8 cellular contexts compared by ENCODE assay signal in the genomic region with DNA sequence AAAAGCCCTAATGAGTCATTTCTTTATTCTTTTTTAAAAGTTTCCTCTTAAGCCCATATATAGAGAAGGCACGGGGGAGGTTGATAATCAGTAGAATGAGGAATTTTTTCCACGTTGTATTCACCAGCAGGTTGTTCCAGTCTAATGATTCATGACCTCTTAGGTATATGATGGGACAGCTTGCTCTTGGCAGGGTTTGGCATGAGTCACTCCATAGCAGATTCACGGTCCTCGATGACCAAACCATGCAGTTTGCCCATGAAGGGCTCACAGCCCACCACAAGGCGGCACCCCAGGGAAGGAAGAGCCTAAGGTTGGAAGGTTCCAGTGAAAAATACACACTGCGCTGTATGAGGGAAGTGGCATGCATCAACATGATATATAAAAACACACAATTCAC.
DNase-seq lines count a peak whose midpoint lies in the region; TF ChIP-seq lines count a peak whose summit lies in the region.

No MANE protein-coding gene starts in this region.

- no peak overlapping the region for H2AFZ ChIP-seq in OCI-LY7 (ENCODE audit: low read length)

- H3K36me3 ChIP-seq in OCI-LY7 (ENCODE audit: insufficient read depth, low read length) (no peaks in the 10 kb centered on the region), vagina (no peaks in the 10 kb centered on the region)

- H3K4me1 Mint-ChIP-seq in Calu3 (ENCODE audit: low read depth, unreplicated experiment), result peaks cover 38% of the 10 kb centered on the region

- peak; percentile 89 for DNase-seq in Calu3
- DNase-seq in LoVo (ENCODE audit: low spot score), result peak; percentile 63
- DNase-seq in activated CD4-positive, alpha-beta T cell treated with anti-CD3 and anti-CD28 coated beads, Interleukin-2, amount 50 U/mL, for 48 hours, result peak; percentile 55 to 71
- peak; percentile 86 for DNase-seq in fibroblast of peridontal ligament (ENCODE audit: extremely low read depth)
- peak; percentile 31 to 64 (median 34) for DNase-seq in stimulated activated CD4-positive, alpha-beta T cell treated with anti-CD3 and anti-CD28 coated beads, TNF-alpha, amount 100 ng/mL, for 24 hours (ENCODE audit: low read depth in 3 of 3)
- no peak for DNase-seq in NCI-H345 treated with DMSO at 0.1 percent for 48 hours (lab: John Stamatoyannopoulos, UW; ENCODE audit: unreplicated experiment)
- no peak for DNase-seq in OCI-LY7 (ENCODE audit: low spot score)
- no peak for DNase-seq in vagina (ENCODE audit: extremely low spot score in 2 of 2)

- intact Hi-C loops in Calu3 (cut with micrococcal nuclease; ENCODE audit: unreplicated experiment) (loop anchor here (1.0 kb wide), 1 partner anchor 552 kb away; no protein-coding TSS in a partner anchor), OCI-LY7 (cut with micrococcal nuclease; ENCODE audit: unreplicated experiment) (no loop called here), vagina (cut with DNase I) (no loop called here)

- TF ChIP-seq POLR2A in vagina (IDR thresholded peaks at IDR 0.05), result no peak

- no peaks in the 10 kb centered on the region for H4K20me1 ChIP-seq in OCI-LY7 (ENCODE audit: insufficient read depth, low read length)

- no peaks in the 10 kb centered on the region for H3K9me2 ChIP-seq in OCI-LY7 (ENCODE audit: insufficient read depth, low read length)

- no peak overlapping the region for H3K4me3 Mint-ChIP-seq in Calu3 (ENCODE audit: low read depth, unreplicated experiment)

- H3K27ac ChIP-seq in OCI-LY7 (ENCODE audit: low read depth, low read length, poor library complexity, severe bottlenecking) (no peak overlapping the region), vagina (no peak overlapping the region)

- H3K4me1 ChIP-seq in OCI-LY7 (ENCODE audit: insufficient read depth, low read length, poor library complexity, severe bottlenecking) (no peaks in the 10 kb centered on the region), vagina (no peaks in the 10 kb centered on the region)

- H3K4me3 ChIP-seq in OCI-LY7 (ENCODE audit: low read depth, low read length, poor library complexity, severe bottlenecking) (no peak overlapping the region), vagina (no peak overlapping the region)

- CTCF ChIA-PET in Calu3 (lab: Charles Lee) (interaction anchor here (0.6 to 1.2 kb wide), 8 partner anchors 16 to 552 kb away, joined by 3 to 8 read pairs (median 3); no protein-coding TSS in a partner anchor), OCI-LY7 (lab: Charles Lee; ENCODE audit: unreplicated experiment) (no interaction called here)

- H3K27me3 Mint-ChIP-seq in Calu3 (ENCODE audit: unreplicated experiment), result no peaks in the 10 kb centered on the region

- H3K79me2 ChIP-seq in OCI-LY7 (ENCODE audit: insufficient read depth, low read depth, low read length), result no peaks in the 10 kb centered on the region

- H3K36me3 Mint-ChIP-seq in Calu3 (ENCODE audit: insufficient read depth, unreplicated experiment), result peaks cover 47% of the 10 kb centered on the region

- no peaks in the 10 kb centered on the region for H3K9me3 Mint-ChIP-seq in Calu3 (ENCODE audit: low read depth, unreplicated experiment)

- H3K27ac Mint-ChIP-seq in Calu3 (ENCODE audit: unreplicated experiment), result peak overlapping the region; percentile 85

- H3K4me2 ChIP-seq in OCI-LY7 (ENCODE audit: low read length), result no peak overlapping the region

- POLR2A ChIA-PET in OCI-LY7 (lab: Charles Lee), result no interaction called here

- H3K27me3 ChIP-seq in vagina, result no peaks in the 10 kb centered on the region

- no peaks in the 10 kb centered on the region for H3K9me3 ChIP-seq in OCI-LY7 (ENCODE audit: low read length)
- H3K9me3 ChIP-seq in vagina, result no peaks in the 10 kb centered on the region

- TF ChIP-seq CTCF in Calu3 (IDR thresholded peaks at IDR 0.05; ENCODE audit: unreplicated experiment) (peak; percentile 48), OCI-LY7 (conservative IDR thresholded peaks at IDR 0.05; ENCODE audit: low read length) (no peak), vagina (IDR thresholded peaks at IDR 0.05) (no peak)

- no TSS peak for BruUV-seq in Calu3 (replicated peaks; lab: Mats Ljungman, UMichigan)
- no TSS peak for BruUV-seq in OCI-LY7 (replicated peaks; lab: Mats Ljungman, UMichigan)

Comparison
In these comparisons a context has a peak if more than half of its experiments do, and no peak if none do; other contexts are left out.
1. DNase-seq: peak in Calu3 (single experiment), LoVo (single experiment), activated CD4-positive, alpha-beta T cell treated with anti-CD3 and anti-CD28 coated beads, Interleukin-2, amount 50 U/mL, for 48 hours (2 of 2), fibroblast of peridontal ligament (single experiment) and stimulated activated CD4-positive, alpha-beta T cell treated with anti-CD3 and anti-CD28 coated beads, TNF-alpha, amount 100 ng/mL, for 24 hours (3 of 3); none in NCI-H345 treated with DMSO at 0.1 percent for 48 hours (single experiment), OCI-LY7 (single experiment) and vagina (0 of 2).